In the genomic region with DNA sequence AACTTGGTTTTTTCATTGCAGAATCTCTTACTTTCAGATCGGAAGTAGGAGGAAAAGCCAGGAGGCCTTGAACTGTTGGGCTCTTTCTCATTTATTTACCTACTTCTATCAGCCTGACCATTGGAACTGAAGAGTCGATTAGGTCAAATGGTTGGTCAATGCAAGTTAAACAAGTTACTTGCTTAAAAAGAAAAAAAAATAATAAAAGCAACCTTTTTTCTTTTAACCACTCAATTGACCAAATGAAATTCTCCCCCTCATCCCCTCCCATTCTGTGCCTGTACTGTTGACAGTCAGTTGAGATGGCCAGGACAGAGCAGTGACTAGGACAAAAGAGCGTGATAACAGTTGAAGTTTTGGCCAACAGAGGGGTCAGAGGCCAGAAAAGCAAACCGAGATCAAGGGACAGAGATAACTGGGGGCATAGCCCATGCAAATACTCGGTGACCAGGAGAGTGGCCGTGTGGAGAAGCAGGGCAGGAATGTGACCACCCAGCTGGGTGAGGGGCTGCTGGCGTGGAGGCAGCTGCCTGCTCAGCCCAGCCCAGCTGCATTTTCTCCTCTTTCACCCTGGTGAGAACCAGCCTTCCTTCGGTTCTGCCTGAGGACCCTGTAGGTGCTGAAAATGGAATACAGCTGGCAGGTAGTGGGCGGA, we compare ENCODE assay signal across 1 cellular context.
TF ChIP-seq lines count a peak whose summit lies in the region.

No MANE protein-coding gene starts in this region.

TF ChIP-seq in HepG2, 621 proteins besides CTCF, POLR2A, EP300 and RAD21 (continued from another document and continues in another):
- TF ChIP-seq, protein P1, sequence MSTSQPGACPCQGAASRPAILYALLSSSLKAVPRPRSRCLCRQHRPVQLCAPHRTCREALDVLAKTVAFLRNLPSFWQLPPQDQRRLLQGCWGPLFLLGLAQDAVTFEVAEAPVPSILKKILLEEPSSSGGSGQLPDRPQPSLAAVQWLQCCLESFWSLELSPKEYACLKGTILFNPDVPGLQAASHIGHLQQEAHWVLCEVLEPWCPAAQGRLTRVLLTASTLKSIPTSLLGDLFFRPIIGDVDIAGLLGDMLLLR (CRISPR knock-in tag; IDR thresholded peaks at IDR 0.05): 0 out of 2 replicates have a peak, but pooled peaks have one; percentile 26
- TF ChIP-seq NCOA1 (CRISPR knock-in tag; IDR thresholded peaks at IDR 0.05): peak; percentile 73; the same call in 1 of the 2 replicates
- TF ChIP-seq, protein P2, sequence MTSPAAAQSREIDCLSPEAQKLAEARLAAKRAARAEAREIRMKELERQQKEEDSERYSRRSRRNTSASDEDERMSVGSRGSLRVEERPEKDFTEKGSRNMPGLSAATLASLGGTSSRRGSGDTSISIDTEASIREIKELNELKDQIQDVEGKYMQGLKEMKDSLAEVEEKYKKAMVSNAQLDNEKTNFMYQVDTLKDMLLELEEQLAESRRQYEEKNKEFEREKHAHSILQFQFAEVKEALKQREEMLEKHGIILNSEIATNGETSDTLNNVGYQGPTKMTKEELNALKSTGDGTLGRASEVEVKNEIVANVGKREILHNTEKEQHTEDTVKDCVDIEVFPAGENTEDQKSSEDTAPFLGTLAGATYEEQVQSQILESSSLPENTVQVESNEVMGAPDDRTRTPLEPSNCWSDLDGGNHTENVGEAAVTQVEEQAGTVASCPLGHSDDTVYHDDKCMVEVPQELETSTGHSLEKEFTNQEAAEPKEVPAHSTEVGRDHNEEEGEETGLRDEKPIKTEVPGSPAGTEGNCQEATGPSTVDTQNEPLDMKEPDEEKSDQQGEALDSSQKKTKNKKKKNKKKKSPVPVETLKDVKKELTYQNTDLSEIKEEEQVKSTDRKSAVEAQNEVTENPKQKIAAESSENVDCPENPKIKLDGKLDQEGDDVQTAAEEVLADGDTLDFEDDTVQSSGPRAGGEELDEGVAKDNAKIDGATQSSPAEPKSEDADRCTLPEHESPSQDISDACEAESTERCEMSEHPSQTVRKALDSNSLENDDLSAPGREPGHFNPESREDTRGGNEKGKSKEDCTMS (CRISPR knock-in tag; conservative IDR thresholded peaks at IDR 0.05): no peak
- 0 out of 2 replicates have a peak, but pooled peaks have one; percentile 7 for TF ChIP-seq FOXP1 (IDR thresholded peaks at IDR 0.05)
- TF ChIP-seq FOXP1 (CRISPR knock-in tag; IDR thresholded peaks at IDR 0.05): peak; percentile 90
- peak; percentile 92 for TF ChIP-seq SOX13 (IDR thresholded peaks at IDR 0.05)
- peak in 1 of 2 experiments; percentile 94; a peak in 2 of 4 replicates for TF ChIP-seq SOX13 (CRISPR knock-in tag; conservative IDR thresholded peaks at IDR 0.05 in 1 of 2, IDR thresholded peaks at IDR 0.05 in 1 of 2)
- peak; percentile 75 for TF ChIP-seq MEF2D (CRISPR knock-in tag; IDR thresholded peaks at IDR 0.05)
- TF ChIP-seq, protein P3, sequence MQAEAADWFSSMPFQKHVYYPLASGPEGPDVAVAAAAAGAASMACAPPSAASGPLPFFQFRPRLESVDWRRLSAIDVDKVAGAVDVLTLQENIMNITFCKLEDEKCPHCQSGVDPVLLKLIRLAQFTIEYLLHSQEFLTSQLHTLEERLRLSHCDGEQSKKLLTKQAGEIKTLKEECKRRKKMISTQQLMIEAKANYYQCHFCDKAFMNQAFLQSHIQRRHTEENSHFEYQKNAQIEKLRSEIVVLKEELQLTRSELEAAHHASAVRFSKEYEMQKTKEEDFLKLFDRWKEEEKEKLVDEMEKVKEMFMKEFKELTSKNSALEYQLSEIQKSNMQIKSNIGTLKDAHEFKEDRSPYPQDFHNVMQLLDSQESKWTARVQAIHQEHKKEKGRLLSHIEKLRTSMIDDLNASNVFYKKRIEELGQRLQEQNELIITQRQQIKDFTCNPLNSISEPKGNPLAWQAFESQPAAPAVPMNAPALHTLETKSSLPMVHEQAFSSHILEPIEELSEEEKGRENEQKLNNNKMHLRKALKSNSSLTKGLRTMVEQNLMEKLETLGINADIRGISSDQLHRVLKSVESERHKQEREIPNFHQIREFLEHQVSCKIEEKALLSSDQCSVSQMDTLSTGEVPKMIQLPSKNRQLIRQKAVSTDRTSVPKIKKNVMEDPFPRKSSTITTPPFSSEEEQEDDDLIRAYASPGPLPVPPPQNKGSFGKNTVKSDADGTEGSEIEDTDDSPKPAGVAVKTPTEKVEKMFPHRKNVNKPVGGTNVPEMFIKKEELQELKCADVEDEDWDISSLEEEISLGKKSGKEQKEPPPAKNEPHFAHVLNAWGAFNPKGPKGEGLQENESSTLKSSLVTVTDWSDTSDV (CRISPR knock-in tag; IDR thresholded peaks at IDR 0.05): no peak
- TF ChIP-seq TSC22D2 (CRISPR knock-in tag; IDR thresholded peaks at IDR 0.05; ENCODE audit: borderline replicate concordance): no peak
- TF ChIP-seq DMAP1 (CRISPR knock-in tag; IDR thresholded peaks at IDR 0.05): peak; percentile 57; the same call in 1 of the 2 replicates
- peak; percentile 37; the same call in 1 of the 2 replicates for TF ChIP-seq NFE2L2 (IDR thresholded peaks at IDR 0.05; ENCODE audit: low read length)
- peak; percentile 82 for TF ChIP-seq ZNF350 (CRISPR knock-in tag; IDR thresholded peaks at IDR 0.05; ENCODE audit: borderline replicate concordance, low read depth)
- TF ChIP-seq, protein P4, sequence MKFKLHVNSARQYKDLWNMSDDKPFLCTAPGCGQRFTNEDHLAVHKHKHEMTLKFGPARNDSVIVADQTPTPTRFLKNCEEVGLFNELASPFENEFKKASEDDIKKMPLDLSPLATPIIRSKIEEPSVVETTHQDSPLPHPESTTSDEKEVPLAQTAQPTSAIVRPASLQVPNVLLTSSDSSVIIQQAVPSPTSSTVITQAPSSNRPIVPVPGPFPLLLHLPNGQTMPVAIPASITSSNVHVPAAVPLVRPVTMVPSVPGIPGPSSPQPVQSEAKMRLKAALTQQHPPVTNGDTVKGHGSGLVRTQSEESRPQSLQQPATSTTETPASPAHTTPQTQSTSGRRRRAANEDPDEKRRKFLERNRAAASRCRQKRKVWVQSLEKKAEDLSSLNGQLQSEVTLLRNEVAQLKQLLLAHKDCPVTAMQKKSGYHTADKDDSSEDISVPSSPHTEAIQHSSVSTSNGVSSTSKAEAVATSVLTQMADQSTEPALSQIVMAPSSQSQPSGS (CRISPR knock-in tag; IDR thresholded peaks at IDR 0.05): peak; percentile 75
- TF ChIP-seq ZNF225 (CRISPR knock-in tag; IDR thresholded peaks at IDR 0.05): 0 out of 2 replicates have a peak, but pooled peaks have one; percentile 40
- no peak for TF ChIP-seq FOXM1 (CRISPR knock-in tag; IDR thresholded peaks at IDR 0.05)
- TF ChIP-seq ZNF607 (CRISPR knock-in tag; IDR thresholded peaks at IDR 0.05; ENCODE audit: borderline replicate concordance): 0 out of 2 replicates have a peak, but pooled peaks have one; percentile 55
- TF ChIP-seq STAT5B (CRISPR knock-in tag; IDR thresholded peaks at IDR 0.05): no peak
- TF ChIP-seq, protein P5, sequence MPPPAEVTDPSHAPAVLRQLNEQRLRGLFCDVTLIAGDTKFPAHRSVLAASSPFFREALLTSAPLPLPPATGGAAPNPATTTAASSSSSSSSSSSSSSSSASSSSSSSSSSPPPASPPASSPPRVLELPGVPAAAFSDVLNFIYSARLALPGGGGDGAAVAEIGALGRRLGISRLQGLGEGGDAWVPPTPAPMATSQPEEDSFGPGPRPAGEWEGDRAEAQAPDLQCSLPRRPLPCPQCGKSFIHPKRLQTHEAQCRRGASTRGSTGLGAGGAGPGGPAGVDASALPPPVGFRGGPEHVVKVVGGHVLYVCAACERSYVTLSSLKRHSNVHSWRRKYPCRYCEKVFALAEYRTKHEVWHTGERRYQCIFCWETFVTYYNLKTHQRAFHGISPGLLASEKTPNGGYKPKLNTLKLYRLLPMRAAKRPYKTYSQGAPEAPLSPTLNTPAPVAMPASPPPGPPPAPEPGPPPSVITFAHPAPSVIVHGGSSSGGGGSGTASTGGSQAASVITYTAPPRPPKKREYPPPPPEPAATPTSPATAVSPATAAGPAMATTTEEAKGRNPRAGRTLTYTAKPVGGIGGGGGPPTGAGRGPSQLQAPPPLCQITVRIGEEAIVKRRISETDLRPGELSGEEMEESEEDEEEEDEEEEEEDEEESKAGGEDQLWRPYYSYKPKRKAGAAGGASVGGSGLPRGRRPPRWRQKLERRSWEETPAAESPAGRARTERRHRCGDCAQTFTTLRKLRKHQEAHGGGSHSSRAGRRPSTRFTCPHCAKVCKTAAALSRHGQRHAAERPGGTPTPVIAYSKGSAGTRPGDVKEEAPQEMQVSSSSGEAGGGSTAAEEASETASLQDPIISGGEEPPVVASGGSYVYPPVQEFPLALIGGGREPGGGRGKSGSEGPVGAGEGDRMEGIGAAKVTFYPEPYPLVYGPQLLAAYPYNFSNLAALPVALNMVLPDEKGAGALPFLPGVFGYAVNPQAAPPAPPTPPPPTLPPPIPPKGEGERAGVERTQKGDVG (CRISPR knock-in tag; IDR thresholded peaks at IDR 0.05; ENCODE audit: borderline replicate concordance): peak; percentile 73; the same call in 1 of the 2 replicates
- TF ChIP-seq ETV5 (CRISPR knock-in tag; IDR thresholded peaks at IDR 0.05; ENCODE audit: borderline replicate concordance): peak; percentile 88
- peak; percentile 45 for TF ChIP-seq XRCC5 (optimal IDR thresholded peaks at IDR 0.05; ENCODE audit: low read length)
- TF ChIP-seq SP5 (CRISPR knock-in tag; IDR thresholded peaks at IDR 0.05; ENCODE audit: borderline replicate concordance, low read depth): peak; percentile 67; the same call in 1 of the 2 replicates
- TF ChIP-seq, protein P6, sequence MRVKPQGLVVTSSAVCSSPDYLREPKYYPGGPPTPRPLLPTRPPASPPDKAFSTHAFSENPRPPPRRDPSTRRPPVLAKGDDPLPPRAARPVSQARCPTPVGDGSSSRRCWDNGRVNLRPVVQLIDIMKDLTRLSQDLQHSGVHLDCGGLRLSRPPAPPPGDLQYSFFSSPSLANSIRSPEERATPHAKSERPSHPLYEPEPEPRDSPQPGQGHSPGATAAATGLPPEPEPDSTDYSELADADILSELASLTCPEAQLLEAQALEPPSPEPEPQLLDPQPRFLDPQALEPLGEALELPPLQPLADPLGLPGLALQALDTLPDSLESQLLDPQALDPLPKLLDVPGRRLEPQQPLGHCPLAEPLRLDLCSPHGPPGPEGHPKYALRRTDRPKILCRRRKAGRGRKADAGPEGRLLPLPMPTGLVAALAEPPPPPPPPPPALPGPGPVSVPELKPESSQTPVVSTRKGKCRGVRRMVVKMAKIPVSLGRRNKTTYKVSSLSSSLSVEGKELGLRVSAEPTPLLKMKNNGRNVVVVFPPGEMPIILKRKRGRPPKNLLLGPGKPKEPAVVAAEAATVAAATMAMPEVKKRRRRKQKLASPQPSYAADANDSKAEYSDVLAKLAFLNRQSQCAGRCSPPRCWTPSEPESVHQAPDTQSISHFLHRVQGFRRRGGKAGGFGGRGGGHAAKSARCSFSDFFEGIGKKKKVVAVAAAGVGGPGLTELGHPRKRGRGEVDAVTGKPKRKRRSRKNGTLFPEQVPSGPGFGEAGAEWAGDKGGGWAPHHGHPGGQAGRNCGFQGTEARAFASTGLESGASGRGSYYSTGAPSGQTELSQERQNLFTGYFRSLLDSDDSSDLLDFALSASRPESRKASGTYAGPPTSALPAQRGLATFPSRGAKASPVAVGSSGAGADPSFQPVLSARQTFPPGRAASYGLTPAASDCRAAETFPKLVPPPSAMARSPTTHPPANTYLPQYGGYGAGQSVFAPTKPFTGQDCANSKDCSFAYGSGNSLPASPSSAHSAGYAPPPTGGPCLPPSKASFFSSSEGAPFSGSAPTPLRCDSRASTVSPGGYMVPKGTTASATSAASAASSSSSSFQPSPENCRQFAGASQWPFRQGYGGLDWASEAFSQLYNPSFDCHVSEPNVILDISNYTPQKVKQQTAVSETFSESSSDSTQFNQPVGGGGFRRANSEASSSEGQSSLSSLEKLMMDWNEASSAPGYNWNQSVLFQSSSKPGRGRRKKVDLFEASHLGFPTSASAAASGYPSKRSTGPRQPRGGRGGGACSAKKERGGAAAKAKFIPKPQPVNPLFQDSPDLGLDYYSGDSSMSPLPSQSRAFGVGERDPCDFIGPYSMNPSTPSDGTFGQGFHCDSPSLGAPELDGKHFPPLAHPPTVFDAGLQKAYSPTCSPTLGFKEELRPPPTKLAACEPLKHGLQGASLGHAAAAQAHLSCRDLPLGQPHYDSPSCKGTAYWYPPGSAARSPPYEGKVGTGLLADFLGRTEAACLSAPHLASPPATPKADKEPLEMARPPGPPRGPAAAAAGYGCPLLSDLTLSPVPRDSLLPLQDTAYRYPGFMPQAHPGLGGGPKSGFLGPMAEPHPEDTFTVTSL (CRISPR knock-in tag; IDR thresholded peaks at IDR 0.05; ENCODE audit: borderline replicate concordance): peak; percentile 95
- TF ChIP-seq GABPB1 (CRISPR knock-in tag; IDR thresholded peaks at IDR 0.05): peak; percentile 45
- no peak for TF ChIP-seq SMYD3 (CRISPR knock-in tag; IDR thresholded peaks at IDR 0.05)
- no peak for TF ChIP-seq EHMT2 (IDR thresholded peaks at IDR 0.05; ENCODE audit: borderline replicate concordance, low read depth, low read length)
- TF ChIP-seq LCORL (IDR thresholded peaks at IDR 0.05): peak; percentile 93
- peak; percentile 94 for TF ChIP-seq LCORL (CRISPR knock-in tag; IDR thresholded peaks at IDR 0.05)
- peak; percentile 91 for TF ChIP-seq ZNF232 (CRISPR knock-in tag; IDR thresholded peaks at IDR 0.05; ENCODE audit: borderline replicate concordance)
- TF ChIP-seq CEBPG (CRISPR knock-in tag; IDR thresholded peaks at IDR 0.05): peak; percentile 51; the same call in 1 of the 2 replicates
- TF ChIP-seq, protein P7, sequence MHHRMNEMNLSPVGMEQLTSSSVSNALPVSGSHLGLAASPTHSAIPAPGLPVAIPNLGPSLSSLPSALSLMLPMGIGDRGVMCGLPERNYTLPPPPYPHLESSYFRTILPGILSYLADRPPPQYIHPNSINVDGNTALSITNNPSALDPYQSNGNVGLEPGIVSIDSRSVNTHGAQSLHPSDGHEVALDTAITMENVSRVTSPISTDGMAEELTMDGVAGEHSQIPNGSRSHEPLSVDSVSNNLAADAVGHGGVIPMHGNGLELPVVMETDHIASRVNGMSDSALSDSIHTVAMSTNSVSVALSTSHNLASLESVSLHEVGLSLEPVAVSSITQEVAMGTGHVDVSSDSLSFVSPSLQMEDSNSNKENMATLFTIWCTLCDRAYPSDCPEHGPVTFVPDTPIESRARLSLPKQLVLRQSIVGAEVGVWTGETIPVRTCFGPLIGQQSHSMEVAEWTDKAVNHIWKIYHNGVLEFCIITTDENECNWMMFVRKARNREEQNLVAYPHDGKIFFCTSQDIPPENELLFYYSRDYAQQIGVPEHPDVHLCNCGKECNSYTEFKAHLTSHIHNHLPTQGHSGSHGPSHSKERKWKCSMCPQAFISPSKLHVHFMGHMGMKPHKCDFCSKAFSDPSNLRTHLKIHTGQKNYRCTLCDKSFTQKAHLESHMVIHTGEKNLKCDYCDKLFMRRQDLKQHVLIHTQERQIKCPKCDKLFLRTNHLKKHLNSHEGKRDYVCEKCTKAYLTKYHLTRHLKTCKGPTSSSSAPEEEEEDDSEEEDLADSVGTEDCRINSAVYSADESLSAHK (CRISPR knock-in tag; IDR thresholded peaks at IDR 0.05; ENCODE audit: borderline replicate concordance): no peak
- TF ChIP-seq NKX3-1 (CRISPR knock-in tag; IDR thresholded peaks at IDR 0.05): peak; percentile 31; the same call in 1 of the 2 replicates
- peak; percentile 95 for TF ChIP-seq HNF4A (CRISPR knock-in tag; IDR thresholded peaks at IDR 0.05)
- TF ChIP-seq, protein P8, sequence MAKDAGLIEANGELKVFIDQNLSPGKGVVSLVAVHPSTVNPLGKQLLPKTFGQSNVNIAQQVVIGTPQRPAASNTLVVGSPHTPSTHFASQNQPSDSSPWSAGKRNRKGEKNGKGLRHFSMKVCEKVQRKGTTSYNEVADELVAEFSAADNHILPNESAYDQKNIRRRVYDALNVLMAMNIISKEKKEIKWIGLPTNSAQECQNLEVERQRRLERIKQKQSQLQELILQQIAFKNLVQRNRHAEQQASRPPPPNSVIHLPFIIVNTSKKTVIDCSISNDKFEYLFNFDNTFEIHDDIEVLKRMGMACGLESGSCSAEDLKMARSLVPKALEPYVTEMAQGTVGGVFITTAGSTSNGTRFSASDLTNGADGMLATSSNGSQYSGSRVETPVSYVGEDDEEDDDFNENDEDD (CRISPR knock-in tag; IDR thresholded peaks at IDR 0.05; ENCODE audit: borderline replicate concordance): no peak; the same call in 1 of the 2 replicates
